In genomic region chr14:105010891-105011291, GRCh38 we compare ENCODE assay signal across 1 cellular context.
A peak's percentile ranks its signal among the peaks of the same experiment; 100 is the strongest.
TF ChIP-seq lines count a peak whose summit lies in the region.

No MANE protein-coding gene starts in this region.

TF ChIP-seq in K562, 482 proteins besides CTCF, POLR2A, EP300 and RAD21:
- TF ChIP-seq POLR2G (IDR thresholded peaks at IDR 0.05; ENCODE audit: low read depth, low read length) (peak; percentile 15; the same call in 1 of the 2 replicates), RBFOX2 (IDR thresholded peaks at IDR 0.05; ENCODE audit: low read depth, low read length) (peak; percentile 18), MEIS2 (IDR thresholded peaks at IDR 0.05; ENCODE audit: partially characterized antibody) (no peak)
- TF ChIP-seq, protein P1, sequence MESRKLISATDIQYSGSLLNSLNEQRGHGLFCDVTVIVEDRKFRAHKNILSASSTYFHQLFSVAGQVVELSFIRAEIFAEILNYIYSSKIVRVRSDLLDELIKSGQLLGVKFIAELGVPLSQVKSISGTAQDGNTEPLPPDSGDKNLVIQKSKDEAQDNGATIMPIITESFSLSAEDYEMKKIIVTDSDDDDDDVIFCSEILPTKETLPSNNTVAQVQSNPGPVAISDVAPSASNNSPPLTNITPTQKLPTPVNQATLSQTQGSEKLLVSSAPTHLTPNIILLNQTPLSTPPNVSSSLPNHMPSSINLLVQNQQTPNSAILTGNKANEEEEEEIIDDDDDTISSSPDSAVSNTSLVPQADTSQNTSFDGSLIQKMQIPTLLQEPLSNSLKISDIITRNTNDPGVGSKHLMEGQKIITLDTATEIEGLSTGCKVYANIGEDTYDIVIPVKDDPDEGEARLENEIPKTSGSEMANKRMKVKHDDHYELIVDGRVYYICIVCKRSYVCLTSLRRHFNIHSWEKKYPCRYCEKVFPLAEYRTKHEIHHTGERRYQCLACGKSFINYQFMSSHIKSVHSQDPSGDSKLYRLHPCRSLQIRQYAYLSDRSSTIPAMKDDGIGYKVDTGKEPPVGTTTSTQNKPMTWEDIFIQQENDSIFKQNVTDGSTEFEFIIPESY (CRISPR knock-in tag; IDR thresholded peaks at IDR 0.05): peak; percentile 51; the same call in 1 of the 2 replicates
